In the genomic region with DNA sequence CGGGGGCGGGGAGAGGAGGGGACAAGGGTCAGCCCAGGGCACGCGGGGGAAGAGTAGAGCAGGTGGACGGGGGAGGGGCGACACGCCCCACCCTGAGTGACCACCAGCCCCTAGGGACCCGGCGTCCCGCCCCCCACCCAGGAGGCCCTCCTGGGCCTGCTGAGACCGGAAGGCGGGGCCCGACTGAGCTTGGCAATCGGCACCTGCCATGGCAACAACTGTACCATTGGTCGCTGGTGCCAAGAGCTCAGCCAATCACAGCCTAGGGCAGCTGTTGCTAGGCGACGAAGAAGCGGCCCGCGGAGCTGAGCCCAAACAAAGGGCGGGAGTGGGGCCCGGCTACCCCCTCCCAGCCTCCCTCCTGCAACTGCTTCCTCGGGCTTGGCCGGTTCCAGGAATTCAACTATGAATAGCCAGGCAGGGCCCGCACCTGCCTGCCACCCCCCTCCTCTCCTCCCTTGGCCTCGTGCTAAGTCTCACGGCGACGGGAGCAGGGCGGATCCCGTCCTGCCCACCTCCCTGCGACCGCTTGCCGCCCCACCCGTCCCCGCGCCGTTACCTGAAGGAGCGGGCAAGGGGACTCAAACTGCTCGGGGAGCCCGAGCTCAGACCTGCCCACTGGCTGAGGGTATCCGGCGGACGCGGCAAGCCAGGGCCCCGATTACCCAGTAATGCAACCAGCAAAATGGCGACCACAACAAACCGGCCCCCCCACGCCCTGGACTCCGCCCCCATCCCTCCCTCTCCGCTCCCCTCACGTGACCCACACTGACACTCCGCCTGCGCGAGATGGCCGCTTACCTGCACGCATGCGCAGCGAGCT, we compare ENCODE assay signal across 8 cellular contexts. TPM values are rescaled to one million over a fixed set of nuclear protein-coding genes. Genes with fewer than 3 reads are reported as not detected.
DNase-seq lines count a peak whose midpoint lies in the region; ATAC-seq, FAIRE-seq and TF ChIP-seq lines count a peak whose summit lies in the region.

A gene (minus strand): TSS at position 699 of the 823 bp plus-strand sequence. CDS start 2,295 bp downstream, outside the sequence.

- DNase-seq in BE2C (peak; percentile 99), GM19239 (ENCODE audit: insufficient read length, low spot score) (peak; percentile 100), NCI-H774 (lab: John Stamatoyannopoulos, UW) (peak; percentile 94), mesendoderm (peak; percentile 98)
- DNase-seq in activated CD8-positive, alpha-beta memory T cell treated with anti-CD3 and anti-CD28 coated beads, Interleukin-2, amount 50 U/mL, for 48 hours = peak; percentile 96
- peak; percentile 91 for DNase-seq in stimulated activated CD8-positive, alpha-beta memory T cell treated with anti-CD3 and anti-CD28 coated beads, Interleukin-12 subunit alpha, Interleukin-12 subunit beta, amount 100 ng/mL, for 24 hours (ENCODE audit: extremely low read depth)

- no peaks in the 10 kb centered on the region for H3K27me3 ChIP-seq in BE2C
- no peaks in the 10 kb centered on the region for H3K27me3 ChIP-seq in mesendoderm (ENCODE audit: insufficient read depth, low read length, poor library complexity)

- no peak within 1 kb of the TSS for H4K8ac ChIP-seq in mesendoderm (ENCODE audit: low read depth, low read length)

- no peak within 1 kb of the TSS for H2AK5ac ChIP-seq in mesendoderm (ENCODE audit: low read length)

- H2BK15ac ChIP-seq in mesendoderm (replicated peaks; ENCODE audit: low read depth) = no peak within 1 kb of the TSS

- H4K5ac ChIP-seq in mesendoderm (ENCODE audit: low read length) = no peak within 1 kb of the TSS

- H2BK5ac ChIP-seq in mesendoderm (ENCODE audit: low read length) = no peak within 1 kb of the TSS

- no peak within 1 kb of the TSS for H3K23ac ChIP-seq in mesendoderm (ENCODE audit: low read length)

- no peak within 1 kb of the TSS for H3K18ac ChIP-seq in mesendoderm (ENCODE audit: low read length)

- no peaks in the 10 kb centered on the region for H3K9me3 ChIP-seq in BE2C

- peak within 1 kb of the TSS; percentile 72 for H3K9ac ChIP-seq in mesendoderm (ENCODE audit: low read length)

- H3K27ac ChIP-seq in mesendoderm (ENCODE audit: low read depth, low read length) = peak within 1 kb of the TSS; percentile 21

- H3K4ac ChIP-seq in mesendoderm (ENCODE audit: low read depth, low read length) = peak within 1 kb of the TSS; percentile 8

- H3K36me3 ChIP-seq in BE2C (peaks cover 69% of the 10 kb centered on the region), mesendoderm (ENCODE audit: control insufficient read depth, insufficient read depth, low read length) (peaks cover 15% of the 10 kb centered on the region)

- H2BK120ac ChIP-seq in mesendoderm (ENCODE audit: low read depth, low read length) = no peak within 1 kb of the TSS

- H3K79me2 ChIP-seq in mesendoderm (ENCODE audit: control insufficient read depth, insufficient read depth, low read length) = peaks cover 5% of the 10 kb centered on the region

- peak; percentile 98 for FAIRE-seq in GM19239 (lab: Jason Lieb, UNC)
- FAIRE-seq in endometrium (lab: Jason Lieb, UNC) = peak; percentile 73

- peak within 1 kb of the TSS; percentile 65 for H3K56ac ChIP-seq in mesendoderm (ENCODE audit: low read length)

- H3K4me3 ChIP-seq in BE2C (ENCODE audit: low read depth, low read length) (peak within 1 kb of the TSS; percentile 91), mesendoderm (ENCODE audit: low read length) (peak within 1 kb of the TSS; percentile 77)

- peak; percentile 84 for ATAC-seq in HG03439 (IDR thresholded peaks at IDR 0.05; ENCODE audit: unreplicated experiment)

- peak within 1 kb of the TSS; percentile 64 for H3K4me2 ChIP-seq in mesendoderm (ENCODE audit: low read length)

- TF ChIP-seq CTCF in BE2C (IDR thresholded peaks at IDR 0.05; ENCODE audit: low read depth, low read length) = no peak

- H3K79me1 ChIP-seq in mesendoderm (ENCODE audit: low read length) = peaks cover 7% of the 10 kb centered on the region

- H3K4me1 ChIP-seq in BE2C (peaks cover 11% of the 10 kb centered on the region), mesendoderm (ENCODE audit: control insufficient read depth, low read depth, low read length) (no peaks in the 10 kb centered on the region)

- WGBS in mesendoderm (ENCODE audit: extremely low coverage, insufficient coverage, low lambda C conversion rate) = no CpG with 5 or more reads among the region's 59 CpGs

RNA-seq across cellular contexts. Expression of the gene that starts here (rescaled TPM):
- polyA plus RNA-seq in BE2C (2012; ENCODE audit: insufficient read depth, insufficient read length, low read depth) = 40.5 TPM
- 5.9 TPM for polyA plus RNA-seq in mesendoderm (2013, experiment 1 of 2)
- polyA plus RNA-seq in mesendoderm (2013, experiment 2 of 2) = 5.9 TPM

Comparison
In these comparisons a context has a peak if more than half of its experiments do, and no peak if none do; other contexts are left out.
1. Peak in every context shown above with its lines: DNase-seq, ATAC-seq, H3K4me3 ChIP-seq and H3K27ac ChIP-seq.